In the genomic region with DNA sequence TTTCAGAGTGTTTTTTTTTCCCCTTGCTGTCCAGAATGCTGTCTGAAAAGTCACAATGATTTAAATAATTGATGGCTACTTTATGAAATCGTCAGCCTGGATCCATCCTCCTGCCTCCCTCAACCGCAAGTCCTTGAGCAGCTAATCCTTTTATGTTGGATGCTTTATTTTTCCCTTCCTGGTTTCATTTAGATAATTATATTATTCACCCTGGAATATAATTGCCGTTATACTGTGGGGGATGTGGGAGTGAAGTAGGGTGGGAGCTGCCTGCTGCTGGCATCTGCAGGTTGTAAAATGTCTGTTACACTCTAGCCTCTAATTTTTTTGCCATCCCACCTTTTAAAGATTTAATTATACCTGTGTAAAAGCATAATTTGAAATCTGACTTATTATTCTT, we compare ENCODE assay signal across 19 cellular contexts.
DNase-seq lines count a peak whose midpoint lies in the region; ATAC-seq and TF ChIP-seq lines count a peak whose summit lies in the region.
"Had no signal": no experiment of that assay in that cellular context is flagged by ENCODE, and none has a peak within 500 bp of the region (broad histone marks: within the 10 kb centered on the region; RNA-seq: fewer than 3 reads in every experiment).

No MANE protein-coding gene starts in this region.

- peaks cover 3% of the 10 kb centered on the region; the same call in 1 of the 2 replicates for H3K4me1 ChIP-seq in GM23338 (ENCODE audit: insufficient read depth)

- H3K27me3 Mint-ChIP-seq in GM23338 (ENCODE audit: insufficient read depth, low read depth, poor library complexity) (no peaks in the 10 kb centered on the region), brain (peaks cover 6% of the 10 kb centered on the region)
- H3K27me3 Mint-ChIP-seq: B cell; CD8-positive, alpha-beta memory T cell had no signal

- no peaks in the 10 kb centered on the region for H3F3A ChIP-seq in GM23338 (replicated peaks; ENCODE audit: low read depth)

- peaks cover 27% of the 10 kb centered on the region for H3K4me1 Mint-ChIP-seq in GM23338
- peaks cover 44% of the 10 kb centered on the region for H3K4me1 Mint-ChIP-seq in brain
- H3K4me1 Mint-ChIP-seq: B cell had no signal

- no peak overlapping the region for H3K4me2 ChIP-seq in GM23338

- H3K4me3 Mint-ChIP-seq in GM23338: no peak overlapping the region
- peak overlapping the region in 1 of 5 experiments; percentile 12 for H3K4me3 Mint-ChIP-seq in brain
- H3K4me3 Mint-ChIP-seq: B cell; CD8-positive, alpha-beta memory T cell; T-helper 2 cell treated with Interferon-gamma antibody and Interleukin-4, amounts not matched to agents 5 μg/mL and 100 μg/mL, for 36 hours had no signal

- TF ChIP-seq CTCF in GM23338 (conservative IDR thresholded peaks at IDR 0.05; ENCODE audit: low read depth in 2 of 2): no peak
- TF ChIP-seq CTCF in brain (conservative IDR thresholded peaks at IDR 0.05): no peak

- H3K9me3 Mint-ChIP-seq in GM23338 (peaks cover 5% of the 10 kb centered on the region; the same call in 2 of the 3 replicates), brain (peaks cover 2 to 21% (median 17%) of the 10 kb centered on the region in 5 experiments)

- H3K36me3 Mint-ChIP-seq in GM23338 (ENCODE audit: low read depth) (peaks cover 8% of the 10 kb centered on the region; the same call in 2 of the 3 replicates), brain (peaks cover 35% of the 10 kb centered on the region)

- H4K20me1 ChIP-seq in GM23338 (replicated peaks; ENCODE audit: insufficient read depth): no peaks in the 10 kb centered on the region

- DNase-seq in GM23338 (ENCODE audit: low spot score): no peak
- DNase-seq in NCI-H1417 treated with DMSO at 0.1 percent for 48 hours (lab: John Stamatoyannopoulos, UW): peak; percentile 72
- peak; percentile 30 for DNase-seq in NCI-H748 treated with DMSO at 0.1 percent for 48 hours (lab: John Stamatoyannopoulos, UW)
- no peak for DNase-seq in amygdala (lab: John Stamatoyannopoulos, UW)
- DNase-seq in activated CD4-positive, alpha-beta T cell treated with anti-CD3 and anti-CD28 coated beads for 1 hour: no peak
- no peak for DNase-seq in stimulated activated CD4-positive, alpha-beta T cell treated with anti-CD3 and anti-CD28 coated beads, Interleukin-2, amount 100 ng/mL, for 24 hours
- no peak for DNase-seq in NCI-H1930 (lab: John Stamatoyannopoulos, UW)
- DNase-seq: ACHN; CD8-positive, alpha-beta memory T cell; GOT3; KBM-7; NCI-H1048; NCI-H2171 treated with DMSO at 0.1 percent for 48 hours; NCI-H510A treated with DMSO at 0.1 percent for 48 hours; SHP77 treated with DMSO at 0.1 percent for 48 hours; SW 1271 had no signal

- no peak overlapping the region for H3K27ac ChIP-seq in GM23338 (ENCODE audit: low read depth)

- no peaks in the 10 kb centered on the region for H3K79me2 ChIP-seq in GM23338 (replicated peaks; ENCODE audit: insufficient read depth)

- H3K4me3 ChIP-seq in GM23338: no peak overlapping the region

- no peaks in the 10 kb centered on the region for H3K36me3 ChIP-seq in GM23338 (ENCODE audit: insufficient read depth)

- H2AFZ ChIP-seq in GM23338: no peak overlapping the region

- peak overlapping the region; percentile 54; the same call in 1 of the 2 replicates for H3K27ac Mint-ChIP-seq in GM23338
- peak overlapping the region in 4 of 5 experiments; percentile 5 to 91 (median 19) for H3K27ac Mint-ChIP-seq in brain
- H3K27ac Mint-ChIP-seq: B cell; CD8-positive, alpha-beta memory T cell; T-helper 2 cell treated with Interferon-gamma antibody and Interleukin-4, amounts not matched to agents 5 μg/mL and 100 μg/mL, for 36 hours had no signal

- H3K27me3 ChIP-seq in GM23338 (ENCODE audit: insufficient read depth): no peaks in the 10 kb centered on the region

- H3K9me2 ChIP-seq in GM23338 (ENCODE audit: insufficient read depth): no peaks in the 10 kb centered on the region

- no peak for ATAC-seq in GM23338

TF ChIP-seq in GM23338, 12 proteins besides CTCF, POLR2A, EP300 and RAD21:
- TF ChIP-seq REST (IDR thresholded peaks at IDR 0.05; ENCODE audit: unreplicated experiment) (no peak), CREB1 (CRISPR knock-in tag; IDR thresholded peaks at IDR 0.05; ENCODE audit: low read depth) (no peak), POLR2AphosphoS5 (IDR thresholded peaks at IDR 0.05; ENCODE audit: low read depth) (no peak), EZH2 (IDR thresholded peaks at IDR 0.05; ENCODE audit: low read depth, unreplicated experiment) (no peak), NANOG (IDR thresholded peaks at IDR 0.05; ENCODE audit: borderline replicate concordance) (no peak), ZNF331 (CRISPR knock-in tag; IDR thresholded peaks at IDR 0.05; ENCODE audit: low read depth) (no peak), ZNF114 (CRISPR knock-in tag; IDR thresholded peaks at IDR 0.05) (no peak)
- TF ChIP-seq, protein P1, sequence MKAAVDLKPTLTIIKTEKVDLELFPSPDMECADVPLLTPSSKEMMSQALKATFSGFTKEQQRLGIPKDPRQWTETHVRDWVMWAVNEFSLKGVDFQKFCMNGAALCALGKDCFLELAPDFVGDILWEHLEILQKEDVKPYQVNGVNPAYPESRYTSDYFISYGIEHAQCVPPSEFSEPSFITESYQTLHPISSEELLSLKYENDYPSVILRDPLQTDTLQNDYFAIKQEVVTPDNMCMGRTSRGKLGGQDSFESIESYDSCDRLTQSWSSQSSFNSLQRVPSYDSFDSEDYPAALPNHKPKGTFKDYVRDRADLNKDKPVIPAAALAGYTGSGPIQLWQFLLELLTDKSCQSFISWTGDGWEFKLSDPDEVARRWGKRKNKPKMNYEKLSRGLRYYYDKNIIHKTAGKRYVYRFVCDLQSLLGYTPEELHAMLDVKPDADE (IDR thresholded peaks at IDR 0.05): no peak

Comparison
In these comparisons a context has a peak if more than half of its experiments do, and no peak if none do; other contexts are left out.
1. DNase-seq: peak in NCI-H1417 treated with DMSO at 0.1 percent for 48 hours (single experiment) and NCI-H748 treated with DMSO at 0.1 percent for 48 hours (single experiment); none in GM23338 (single experiment), amygdala (0 of 56), activated CD4-positive, alpha-beta T cell treated with anti-CD3 and anti-CD28 coated beads for 1 hour (single experiment), stimulated activated CD4-positive, alpha-beta T cell treated with anti-CD3 and anti-CD28 coated beads, Interleukin-2, amount 100 ng/mL, for 24 hours (0 of 2) and NCI-H1930 (0 of 2).